ENCODE assay signal across 27 cellular contexts in the genomic region with DNA sequence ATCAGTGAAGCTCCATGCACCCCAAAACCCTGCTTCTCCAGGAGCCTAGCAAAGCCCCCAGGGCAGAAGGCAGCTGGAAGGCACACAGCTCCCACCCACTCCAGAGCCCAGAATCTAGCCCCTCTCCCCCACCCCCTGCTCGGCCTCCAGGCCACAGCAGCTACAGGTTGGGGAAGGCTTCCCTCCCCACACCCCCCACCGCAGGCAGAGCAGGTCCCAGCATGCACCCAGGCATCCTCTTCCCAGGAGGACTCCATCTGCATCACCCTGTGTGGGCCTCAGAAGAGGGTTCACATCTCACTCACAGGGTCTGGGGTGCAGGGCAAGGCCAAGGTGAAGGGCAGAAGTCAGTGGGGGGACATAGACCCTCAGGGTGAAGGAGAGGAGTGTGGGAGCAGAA. TPM values are rescaled to one million over a fixed set of nuclear protein-coding genes. Genes with fewer than 3 reads are reported as not detected.
DNase-seq lines count a peak whose midpoint lies in the region; ATAC-seq, FAIRE-seq and TF ChIP-seq lines count a peak whose summit lies in the region.
"Had no signal": no experiment of that assay in that cellular context is flagged by ENCODE, and none has a peak within 500 bp of the region (broad histone marks: within the 10 kb centered on the region; RNA-seq: fewer than 3 reads in every experiment).

No MANE protein-coding gene starts in this region.

- H3K4me1 ChIP-seq in breast epithelium (peaks cover 9 to 28% of the 10 kb centered on the region in 2 donors), HepG2 (ENCODE audit: insufficient read depth, low read length) (peaks cover 65% of the 10 kb centered on the region), small intestine (ENCODE audit: control insufficient read depth in 2 of 2, insufficient read depth in 1 of 2, low read depth in 1 of 2, low read length in 1 of 2) (peaks cover 4 to 10% of the 10 kb centered on the region in 2 donors)

- H3K27ac ChIP-seq in breast epithelium: peak overlapping the region; percentile 82 to 84
- no peak overlapping the region for H3K27ac ChIP-seq in HepG2 (ENCODE audit: extremely low read length, insufficient read depth, low read length)
- H3K27ac ChIP-seq in small intestine (ENCODE audit: low read depth in 1 of 2, low read length in 1 of 2): peak overlapping the region; percentile 50 to 90
- H3K27ac ChIP-seq: uterus had no signal

- no peak for TF ChIP-seq RAD21 in HepG2 (CRISPR knock-in tag; IDR thresholded peaks at IDR 0.05)

- TF ChIP-seq CTCF in Calu3 (IDR thresholded peaks at IDR 0.05; ENCODE audit: unreplicated experiment) (no peak), breast epithelium (IDR thresholded peaks at IDR 0.05) (no peak), HepG2 (CRISPR knock-in tag; IDR thresholded peaks at IDR 0.05) (no peak)

- BruUV-seq in Calu3 (replicated peaks; lab: Mats Ljungman, UMichigan): no TSS peak
- BruUV-seq in HepG2 (replicated peaks; lab: Mats Ljungman, UMichigan): no TSS peak

- H3K36me3 Mint-ChIP-seq in Calu3 (ENCODE audit: insufficient read depth, unreplicated experiment): peaks cover 73% of the 10 kb centered on the region
- no peaks in the 10 kb centered on the region for H3K36me3 Mint-ChIP-seq in activated CD8-positive, alpha-beta T cell treated with anti-CD3 and anti-CD28 coated beads, Interleukin-2, amount 10 ng/mL, durations not matched to agents 7 days and 5 days (ENCODE audit: low read depth)
- H3K36me3 Mint-ChIP-seq: activated naive CD8-positive, alpha-beta T cell had no signal

- peaks cover 6% of the 10 kb centered on the region for H3K79me2 ChIP-seq in HepG2 (ENCODE audit: insufficient read depth, low read length)

- POLR2A ChIA-PET in HepG2 (lab: Yijun Ruan, JAX): interaction anchor here (0.8 to 12.2 kb wide), 5 partner anchors 10 to 363 kb away, joined by 3 to 390 read pairs (median 14); a partner anchor contains a TSS
- POLR2A ChIA-PET in activated CD8-positive, alpha-beta T cell treated with anti-CD3 and anti-CD28 coated beads, Interleukin-2, amount 10 ng/mL, durations not matched to agents 7 days and 5 days (lab: Charles Lee): interaction anchor here (0.9 to 3.1 kb wide), 3 partner anchors 13 to 70 kb away, joined by 3 to 15 read pairs (median 3); a partner anchor contains a TSS

- H3K27me3 ChIP-seq in breast epithelium (no peaks in the 10 kb centered on the region), HepG2 (ENCODE audit: control insufficient read depth in 1 of 2, insufficient read depth in 2 of 2, low read length in 2 of 2) (no peaks in the 10 kb centered on the region), small intestine (ENCODE audit: control insufficient read depth in 2 of 2, insufficient read depth in 2 of 2, low read length in 2 of 2) (no peaks in the 10 kb centered on the region)
- H3K27me3 ChIP-seq: uterus had no signal

- no peaks in the 10 kb centered on the region for H3K9me3 Mint-ChIP-seq in Calu3 (ENCODE audit: low read depth, unreplicated experiment)
- no peaks in the 10 kb centered on the region for H3K9me3 Mint-ChIP-seq in activated CD8-positive, alpha-beta T cell treated with anti-CD3 and anti-CD28 coated beads, Interleukin-2, amount 10 ng/mL, durations not matched to agents 7 days and 5 days (ENCODE audit: insufficient read depth)

- H3K36me3 ChIP-seq in breast epithelium: no peaks in the 10 kb centered on the region
- peaks cover 0 to 1% of the 10 kb centered on the region in 2 experiments; a peak in 1 of 5 replicates for H3K36me3 ChIP-seq in HepG2 (replicated peaks in 1 of 2; ENCODE audit: control insufficient read depth in 1 of 2, insufficient read depth in 2 of 2, low read length in 2 of 2)
- H3K36me3 ChIP-seq in small intestine (ENCODE audit: control insufficient read depth in 2 of 2, insufficient read depth in 2 of 2, low read length in 2 of 2): no peaks in the 10 kb centered on the region
- H3K36me3 ChIP-seq: uterus had no signal

- in situ Hi-C loops in HepG2 (cut with HindIII; ENCODE audit: extremely low pct_ligation_motif_present, low pct_unique_long_range_greater_than_20kb): no loop called here

- peak overlapping the region; percentile 41; the same call in 1 of the 2 replicates for H3K4me2 ChIP-seq in HepG2 (ENCODE audit: low read depth, low read length)

- no peaks in the 10 kb centered on the region for H4K20me1 ChIP-seq in HepG2 (ENCODE audit: insufficient read depth, low read length)

- no peak overlapping the region for H3K9ac ChIP-seq in HepG2 (ENCODE audit: insufficient read depth, low read depth, low read length)

- H3K27me3 Mint-ChIP-seq in Calu3 (ENCODE audit: unreplicated experiment): no peaks in the 10 kb centered on the region
- H3K27me3 Mint-ChIP-seq in activated CD8-positive, alpha-beta T cell treated with anti-CD3 and anti-CD28 coated beads, Interleukin-2, amount 10 ng/mL, durations not matched to agents 7 days and 5 days (ENCODE audit: low read depth): no peaks in the 10 kb centered on the region
- H3K27me3 Mint-ChIP-seq: activated naive CD8-positive, alpha-beta T cell had no signal

- ATAC-seq in HepG2 (no peak), HG03354 (IDR thresholded peaks at IDR 0.05; ENCODE audit: poor library complexity, severe bottlenecking, unreplicated experiment) (no peak), HG02870 (IDR thresholded peaks at IDR 0.05; ENCODE audit: unreplicated experiment) (no peak)
- no peak for ATAC-seq in activated CD8-positive, alpha-beta T cell treated with anti-CD3 and anti-CD28 coated beads, Interleukin-2, amount 10 ng/mL, durations not matched to agents 7 days and 5 days

- H3K9me3 ChIP-seq in breast epithelium: no peaks in the 10 kb centered on the region
- no peaks in the 10 kb centered on the region for H3K9me3 ChIP-seq in HepG2 (ENCODE audit: low read length)
- H3K9me3 ChIP-seq in small intestine (ENCODE audit: control insufficient read depth, low read depth): no peaks in the 10 kb centered on the region
- H3K9me3 ChIP-seq: uterus had no signal

- intact Hi-C loops in Calu3 (cut with micrococcal nuclease; ENCODE audit: unreplicated experiment) (no loop called here), breast epithelium (cut with DNase I; ENCODE audit: low total_unique reads) (no loop called here), HepG2 (cut with micrococcal nuclease; ENCODE audit: unreplicated experiment) (no loop called here)

- peaks cover 64% of the 10 kb centered on the region for H3K4me1 Mint-ChIP-seq in Calu3 (ENCODE audit: low read depth, unreplicated experiment)
- H3K4me1 Mint-ChIP-seq in activated CD8-positive, alpha-beta T cell treated with anti-CD3 and anti-CD28 coated beads, Interleukin-2, amount 10 ng/mL, durations not matched to agents 7 days and 5 days (ENCODE audit: low read depth): peaks cover 9% of the 10 kb centered on the region

- no peak for TF ChIP-seq EP300 in HepG2 (IDR thresholded peaks at IDR 0.05; ENCODE audit: low read depth in 2 of 2, low read length in 2 of 2)
- no peak for TF ChIP-seq EP300 in HepG2 (CRISPR knock-in tag; IDR thresholded peaks at IDR 0.05; ENCODE audit: borderline replicate concordance)

- H2AFZ ChIP-seq in HepG2 (ENCODE audit: low read length): no peak overlapping the region

- DNase-seq in Calu3: no peak
- DNase-seq in breast epithelium (ENCODE audit: low spot score in 2 of 2): no peak
- no peak for DNase-seq in HepG2 (ENCODE audit: low spot score)
- no peak for DNase-seq in small intestine
- DNase-seq in activated CD8-positive, alpha-beta T cell treated with anti-CD3 and anti-CD28 coated beads, Interleukin-2, amount 10 ng/mL, durations not matched to agents 7 days and 5 days: no peak
- DNase-seq in effector CD4-positive, alpha-beta T cell: no peak
- DNase-seq: activated CD4-positive, alpha-beta T cell treated with anti-CD3 and anti-CD28 coated beads, Interleukin-2, amount 50 U/mL, for 48 hours; foreskin melanocyte; GF-D8; hypothalamus; islet precursor cell; MM.1S; NCI-H1436 treated with DMSO at 0.1 percent for 48 hours; NCI-H774; OCI-M1; stimulated activated naive CD4-positive, alpha-beta T cell; uterus had no signal

- TF ChIP-seq POLR2A in breast epithelium (IDR thresholded peaks at IDR 0.05) (no peak), HepG2 (IDR thresholded peaks at IDR 0.05; ENCODE audit: insufficient read depth in 1 of 2, low read depth in 2 of 2, low read length in 2 of 2) (no peak)

- CTCF ChIA-PET in Calu3 (lab: Charles Lee) (interaction anchor here (0.8 to 9.3 kb wide), 8 partner anchors 9 to 104 kb away, joined by 3 to 99 read pairs (median 10); a partner anchor contains a TSS), HepG2 (lab: Yijun Ruan, JAX; ENCODE audit: low intra/inter-chr PET ratio, low total read pairs) (no interaction called here)
- CTCF ChIA-PET in activated CD8-positive, alpha-beta T cell treated with anti-CD3 and anti-CD28 coated beads, Interleukin-2, amount 10 ng/mL, durations not matched to agents 7 days and 5 days (lab: Charles Lee): interaction anchor here (0.8 to 10.2 kb wide), 8 partner anchors 9 to 106 kb away, joined by 3 to 120 read pairs (median 8); a partner anchor contains a TSS

- peak overlapping the region; percentile 54 for H3K4me3 Mint-ChIP-seq in Calu3 (ENCODE audit: low read depth, unreplicated experiment)
- H3K4me3 Mint-ChIP-seq in activated CD8-positive, alpha-beta T cell treated with anti-CD3 and anti-CD28 coated beads, Interleukin-2, amount 10 ng/mL, durations not matched to agents 7 days and 5 days: no peak overlapping the region
- H3K4me3 Mint-ChIP-seq: activated naive CD8-positive, alpha-beta T cell; CD14-positive monocyte; IgD-negative memory B cell had no signal

- WGBS in HepG2 (ENCODE audit: low lambda C conversion rate): 56% methylated on average over 2 of the region's 2 CpGs
- WGBS in small intestine, 3 donors: 33 to 78% (median 73%) methylated on average over 2 of the region's 2 CpGs

- H3K4me3 ChIP-seq in breast epithelium: peak overlapping the region in 2 of 3 donors; percentile 19 to 57
- no peak overlapping the region for H3K4me3 ChIP-seq in HepG2 (replicated peaks in 1 of 3; ENCODE audit: insufficient read depth in 1 of 3, low read depth in 2 of 3, low read length in 3 of 3)
- H3K4me3 ChIP-seq in small intestine (ENCODE audit: low read depth in 1 of 2, low read length in 2 of 2): peak overlapping the region; percentile 40 to 47
- H3K4me3 ChIP-seq: GM12878, uterus had no signal

- no peak for FAIRE-seq in HepG2 (lab: Jason Lieb, UNC)
- FAIRE-seq in small intestine (lab: Jason Lieb, UNC): no peak
- FAIRE-seq: colon, GM12878 had no signal

- H3K27ac Mint-ChIP-seq in Calu3 (ENCODE audit: unreplicated experiment): peak overlapping the region; percentile 87
- H3K27ac Mint-ChIP-seq in activated CD8-positive, alpha-beta T cell treated with anti-CD3 and anti-CD28 coated beads, Interleukin-2, amount 10 ng/mL, durations not matched to agents 7 days and 5 days: no peak overlapping the region
- H3K27ac Mint-ChIP-seq: activated naive CD8-positive, alpha-beta T cell had no signal

RNA-seq across cellular contexts. Expression of a gene that starts 0.7 kb away (rescaled TPM):
- 74.6 and 106 TPM in 2 replicates for total RNA-seq in Calu3 (2022)
- total RNA-seq in breast epithelium: 10 to 100 TPM in 2 of 3 donors, not detected in 1; 70.1 to 99.2 TPM
- 1.4 and 2.0 TPM in 2 replicates for total RNA-seq in HepG2 (2016; rRNA removed; fragmentation: Illumina TruSeq; extraction: Trizol)
- total RNA-seq in HepG2 (2016; cell fraction: cytosol; rRNA removed; fragmentation: Illumina TruSeq; extraction: Trizol; ENCODE audit: low read depth): 1.2 and 1.6 TPM in 2 replicates
- total RNA-seq in HepG2 (2016; cell fraction: insoluble cytoplasmic fraction; rRNA removed; fragmentation: Illumina TruSeq; extraction: Trizol): 1.8 and 2.4 TPM in 2 replicates
- 2.2 and 2.4 TPM in 2 replicates for total RNA-seq in HepG2 (2016; cell fraction: membrane; rRNA removed; fragmentation: Illumina TruSeq; extraction: Trizol)
- 0.75 and 1.1 TPM in 2 replicates for total RNA-seq in HepG2 (2016; cell fraction: nucleus; rRNA removed; fragmentation: Illumina TruSeq; extraction: Trizol)
- polyA plus RNA-seq in HepG2 (2011; rRNA removed): 7.7 and 10.8 TPM in 2 replicates
- 11.2 and 16.8 TPM in 2 replicates for polyA plus RNA-seq in HepG2 (2011; cell fraction: cytosol; rRNA removed)
- 1.5 and 3.7 TPM in 2 replicates for polyA plus RNA-seq in HepG2 (2011; cell fraction: nucleus; rRNA removed)
- polyA plus RNA-seq in HepG2 (2012): 4.8 and 6.4 TPM in 2 replicates
- 1.8 and 2.7 TPM in 2 replicates for polyA plus RNA-seq in HepG2 (2016; cell fraction: cytosol; fragmentation: Illumina TruSeq; extraction: Trizol; ENCODE audit: low read depth)
- polyA plus RNA-seq in HepG2 (2016; cell fraction: insoluble cytoplasmic fraction; fragmentation: Illumina TruSeq; extraction: Trizol; ENCODE audit: low read depth): 2.4 and 2.9 TPM in 2 replicates
- 3.3 TPM in 2 replicates for polyA plus RNA-seq in HepG2 (2016; cell fraction: membrane; fragmentation: Illumina TruSeq; extraction: Trizol; ENCODE audit: low read depth)
- 1.6 and 2.4 TPM in 2 replicates for polyA plus RNA-seq in HepG2 (2016; cell fraction: nucleus; fragmentation: Illumina TruSeq; extraction: Trizol; ENCODE audit: insufficient read depth, low read depth)
- 2.0 and 23.9 TPM in 2 replicates for polyA minus RNA-seq in HepG2 (2011; rRNA and poly(A)+ RNA removed; ENCODE audit: low replicate concordance)
- polyA minus RNA-seq in HepG2 (2011; cell fraction: cytosol; rRNA and poly(A)+ RNA removed): 1.5 and 2.7 TPM in 2 replicates
- polyA minus RNA-seq in HepG2 (2011; cell fraction: nucleus; rRNA and poly(A)+ RNA removed): not detected in 2 replicates
- 100 to 1,000 TPM; 356 to 952 (median 764) TPM for polyA plus RNA-seq in small intestine
- total RNA-seq in activated CD8-positive, alpha-beta T cell treated with anti-CD3 and anti-CD28 coated beads, Interleukin-2, amount 10 ng/mL, durations not matched to agents 7 days and 5 days: not detected
- total RNA-seq: H4; mononuclear cell; T-helper 2 cell treated with Interferon-gamma antibody and Interleukin-4, amounts not matched to agents 100 ng/mL and 5 ng/mL, for 36 hours had no signal
- polyA plus RNA-seq: CD14-positive monocyte, IgD-negative memory B cell had no signal

RNA-seq across cellular contexts. Expression of a gene that starts 2.5 kb away (rescaled TPM):
- 247 and 255 TPM in 2 replicates for total RNA-seq in Calu3 (2022)
- 100 to 1,000 TPM in 2 of 3 donors, 10 to 100 TPM in 1; 52.0 to 154 (median 102) TPM for total RNA-seq in breast epithelium
- total RNA-seq in HepG2 (2016; rRNA removed; fragmentation: Illumina TruSeq; extraction: Trizol): 46.0 and 51.2 TPM in 2 replicates
- total RNA-seq in HepG2 (2016; cell fraction: cytosol; rRNA removed; fragmentation: Illumina TruSeq; extraction: Trizol; ENCODE audit: low read depth): 35.2 and 50.8 TPM in 2 replicates
- 46.0 and 49.1 TPM in 2 replicates for total RNA-seq in HepG2 (2016; cell fraction: insoluble cytoplasmic fraction; rRNA removed; fragmentation: Illumina TruSeq; extraction: Trizol)
- 64.5 and 88.0 TPM in 2 replicates for total RNA-seq in HepG2 (2016; cell fraction: membrane; rRNA removed; fragmentation: Illumina TruSeq; extraction: Trizol)
- total RNA-seq in HepG2 (2016; cell fraction: nucleus; rRNA removed; fragmentation: Illumina TruSeq; extraction: Trizol): 17.2 and 18.5 TPM in 2 replicates
- 195 and 203 TPM in 2 replicates for polyA plus RNA-seq in HepG2 (2011; rRNA removed)
- polyA plus RNA-seq in HepG2 (2011; cell fraction: cytosol; rRNA removed): 207 and 257 TPM in 2 replicates
- polyA plus RNA-seq in HepG2 (2011; cell fraction: nucleus; rRNA removed): 63.0 and 64.5 TPM in 2 replicates
- 50.0 and 61.9 TPM in 2 replicates for polyA plus RNA-seq in HepG2 (2012)
- 56.0 and 73.0 TPM in 2 replicates for polyA plus RNA-seq in HepG2 (2016; cell fraction: cytosol; fragmentation: Illumina TruSeq; extraction: Trizol; ENCODE audit: low read depth)
- 58.3 and 61.2 TPM in 2 replicates for polyA plus RNA-seq in HepG2 (2016; cell fraction: insoluble cytoplasmic fraction; fragmentation: Illumina TruSeq; extraction: Trizol; ENCODE audit: low read depth)
- 82.4 and 91.4 TPM in 2 replicates for polyA plus RNA-seq in HepG2 (2016; cell fraction: membrane; fragmentation: Illumina TruSeq; extraction: Trizol; ENCODE audit: low read depth)
- polyA plus RNA-seq in HepG2 (2016; cell fraction: nucleus; fragmentation: Illumina TruSeq; extraction: Trizol; ENCODE audit: insufficient read depth, low read depth): 34.9 and 35.7 TPM in 2 replicates
- polyA minus RNA-seq in HepG2 (2011; rRNA and poly(A)+ RNA removed; ENCODE audit: low replicate concordance): 116 and 347 TPM in 2 replicates
- polyA minus RNA-seq in HepG2 (2011; cell fraction: cytosol; rRNA and poly(A)+ RNA removed): 41.2 and 43.1 TPM in 2 replicates
- polyA minus RNA-seq in HepG2 (2011; cell fraction: nucleus; rRNA and poly(A)+ RNA removed): 31.9 and 35.2 TPM in 2 replicates
- polyA plus RNA-seq in small intestine: 100 to 1,000 TPM; 275 to 389 (median 355) TPM
- not detected for total RNA-seq in activated CD8-positive, alpha-beta T cell treated with anti-CD3 and anti-CD28 coated beads, Interleukin-2, amount 10 ng/mL, durations not matched to agents 7 days and 5 days
- total RNA-seq: mononuclear cell; T-helper 2 cell treated with Interferon-gamma antibody and Interleukin-4, amounts not matched to agents 100 ng/mL and 5 ng/mL, for 36 hours had no signal
- polyA plus RNA-seq: CD14-positive monocyte, IgD-negative memory B cell had no signal

RNA-seq across cellular contexts. Expression of a gene that starts 11.9 kb away (rescaled TPM):
- total RNA-seq in Calu3 (2022) (104 and 117 TPM in 2 replicates), breast epithelium (100 to 1,000 TPM; 163 to 221 (median 198) TPM), HepG2 (2016; rRNA removed; fragmentation: Illumina TruSeq; extraction: Trizol) (89.5 and 115 TPM in 2 replicates)
- 78.4 and 101 TPM in 2 replicates for total RNA-seq in HepG2 (2016; cell fraction: cytosol; rRNA removed; fragmentation: Illumina TruSeq; extraction: Trizol; ENCODE audit: low read depth)
- 101 and 125 TPM in 2 replicates for total RNA-seq in HepG2 (2016; cell fraction: insoluble cytoplasmic fraction; rRNA removed; fragmentation: Illumina TruSeq; extraction: Trizol)
- total RNA-seq in HepG2 (2016; cell fraction: membrane; rRNA removed; fragmentation: Illumina TruSeq; extraction: Trizol): 88.5 and 93.4 TPM in 2 replicates
- 30.0 and 35.1 TPM in 2 replicates for total RNA-seq in HepG2 (2016; cell fraction: nucleus; rRNA removed; fragmentation: Illumina TruSeq; extraction: Trizol)
- polyA plus RNA-seq in HepG2 (2011; rRNA removed) (172 TPM in 2 replicates), small intestine (100 to 1,000 TPM in 2 of 3 donors, 10 to 100 TPM in 1; 50.1 to 132 (median 106) TPM)
- 139 and 163 TPM in 2 replicates for polyA plus RNA-seq in HepG2 (2011; cell fraction: cytosol; rRNA removed)
- polyA plus RNA-seq in HepG2 (2011; cell fraction: nucleus; rRNA removed): 32.1 and 42.4 TPM in 2 replicates
- polyA plus RNA-seq in HepG2 (2012): 56.6 and 75.4 TPM in 2 replicates
- 82.7 and 114 TPM in 2 replicates for polyA plus RNA-seq in HepG2 (2016; cell fraction: cytosol; fragmentation: Illumina TruSeq; extraction: Trizol; ENCODE audit: low read depth)
- polyA plus RNA-seq in HepG2 (2016; cell fraction: insoluble cytoplasmic fraction; fragmentation: Illumina TruSeq; extraction: Trizol; ENCODE audit: low read depth): 106 and 116 TPM in 2 replicates
- polyA plus RNA-seq in HepG2 (2016; cell fraction: membrane; fragmentation: Illumina TruSeq; extraction: Trizol; ENCODE audit: low read depth): 65.7 and 84.0 TPM in 2 replicates
- polyA plus RNA-seq in HepG2 (2016; cell fraction: nucleus; fragmentation: Illumina TruSeq; extraction: Trizol; ENCODE audit: insufficient read depth, low read depth): 50.7 and 51.1 TPM in 2 replicates
- polyA minus RNA-seq in HepG2 (2011; rRNA and poly(A)+ RNA removed; ENCODE audit: low replicate concordance): 42.6 and 182 TPM in 2 replicates
- 11.7 and 13.7 TPM in 2 replicates for polyA minus RNA-seq in HepG2 (2011; cell fraction: cytosol; rRNA and poly(A)+ RNA removed)
- 6.7 and 6.8 TPM in 2 replicates for polyA minus RNA-seq in HepG2 (2011; cell fraction: nucleus; rRNA and poly(A)+ RNA removed)
- 1 to 10 TPM; 6.2 to 7.0 TPM for total RNA-seq in activated CD8-positive, alpha-beta T cell treated with anti-CD3 and anti-CD28 coated beads, Interleukin-2, amount 10 ng/mL, durations not matched to agents 7 days and 5 days

RNA-seq across cellular contexts. Expression of a gene that starts 12.8 kb away (rescaled TPM):
- total RNA-seq in Calu3 (2022) (not detected in 2 replicates), breast epithelium (10 to 100 TPM in 2 of 3 donors, 1 to 10 TPM in 1; 6.1 to 40.0 (median 28.5) TPM), HepG2 (2016; rRNA removed; fragmentation: Illumina TruSeq; extraction: Trizol) (120 and 151 TPM in 2 replicates)
- total RNA-seq in HepG2 (2016; cell fraction: cytosol; rRNA removed; fragmentation: Illumina TruSeq; extraction: Trizol; ENCODE audit: low read depth): 28.0 and 35.5 TPM in 2 replicates
- total RNA-seq in HepG2 (2016; cell fraction: insoluble cytoplasmic fraction; rRNA removed; fragmentation: Illumina TruSeq; extraction: Trizol): 119 and 133 TPM in 2 replicates
- 48.1 and 56.1 TPM in 2 replicates for total RNA-seq in HepG2 (2016; cell fraction: membrane; rRNA removed; fragmentation: Illumina TruSeq; extraction: Trizol)
- 54.6 and 59.6 TPM in 2 replicates for total RNA-seq in HepG2 (2016; cell fraction: nucleus; rRNA removed; fragmentation: Illumina TruSeq; extraction: Trizol)
- polyA plus RNA-seq in HepG2 (2011; rRNA removed) (238 and 251 TPM in 2 replicates), small intestine (10 to 100 TPM in 1 of 3 donors, 1 to 10 TPM in 2; 2.9 to 13.5 (median 4.0) TPM)
- polyA plus RNA-seq in HepG2 (2011; cell fraction: cytosol; rRNA removed): 339 and 395 TPM in 2 replicates
- 68.2 and 87.5 TPM in 2 replicates for polyA plus RNA-seq in HepG2 (2011; cell fraction: nucleus; rRNA removed)
- 109 and 178 TPM in 2 replicates for polyA plus RNA-seq in HepG2 (2012)
- 100 and 132 TPM in 2 replicates for polyA plus RNA-seq in HepG2 (2016; cell fraction: cytosol; fragmentation: Illumina TruSeq; extraction: Trizol; ENCODE audit: low read depth)
- polyA plus RNA-seq in HepG2 (2016; cell fraction: insoluble cytoplasmic fraction; fragmentation: Illumina TruSeq; extraction: Trizol; ENCODE audit: low read depth): 381 and 401 TPM in 2 replicates
- polyA plus RNA-seq in HepG2 (2016; cell fraction: membrane; fragmentation: Illumina TruSeq; extraction: Trizol; ENCODE audit: low read depth): 143 and 156 TPM in 2 replicates
- 222 and 236 TPM in 2 replicates for polyA plus RNA-seq in HepG2 (2016; cell fraction: nucleus; fragmentation: Illumina TruSeq; extraction: Trizol; ENCODE audit: insufficient read depth, low read depth)
- 3.5 and 272 TPM in 2 replicates for polyA minus RNA-seq in HepG2 (2011; rRNA and poly(A)+ RNA removed; ENCODE audit: low replicate concordance)
- polyA minus RNA-seq in HepG2 (2011; cell fraction: cytosol; rRNA and poly(A)+ RNA removed): 102 and 128 TPM in 2 replicates
- polyA minus RNA-seq in HepG2 (2011; cell fraction: nucleus; rRNA and poly(A)+ RNA removed): 35.0 and 41.2 TPM in 2 replicates
- total RNA-seq in activated CD8-positive, alpha-beta T cell treated with anti-CD3 and anti-CD28 coated beads, Interleukin-2, amount 10 ng/mL, durations not matched to agents 7 days and 5 days: not detected
- total RNA-seq: GM12878; mononuclear cell; T-helper 2 cell treated with Interferon-gamma antibody and Interleukin-4, amounts not matched to agents 100 ng/mL and 5 ng/mL, for 36 hours had no signal
- polyA plus RNA-seq: CD14-positive monocyte, IgD-negative memory B cell had no signal

RNA-seq across cellular contexts. Expression of a gene that starts 18.5 kb away (rescaled TPM):
- total RNA-seq in Calu3 (2022): 93.7 and 100 TPM in 2 replicates
- 100 to 1,000 TPM in 1 of 3 donors, 10 to 100 TPM in 2; 37.1 to 112 (median 71.8) TPM for total RNA-seq in breast epithelium
- total RNA-seq in HepG2 (2016; rRNA removed; fragmentation: Illumina TruSeq; extraction: Trizol): 35.4 and 38.0 TPM in 2 replicates
- total RNA-seq in HepG2 (2016; cell fraction: cytosol; rRNA removed; fragmentation: Illumina TruSeq; extraction: Trizol; ENCODE audit: low read depth): 14.3 and 17.0 TPM in 2 replicates
- total RNA-seq in HepG2 (2016; cell fraction: insoluble cytoplasmic fraction; rRNA removed; fragmentation: Illumina TruSeq; extraction: Trizol): 34.0 and 41.6 TPM in 2 replicates
- total RNA-seq in HepG2 (2016; cell fraction: membrane; rRNA removed; fragmentation: Illumina TruSeq; extraction: Trizol): 24.6 and 26.6 TPM in 2 replicates
- 60.5 and 67.4 TPM in 2 replicates for total RNA-seq in HepG2 (2016; cell fraction: nucleus; rRNA removed; fragmentation: Illumina TruSeq; extraction: Trizol)
- polyA plus RNA-seq in HepG2 (2011; rRNA removed): 47.1 and 51.9 TPM in 2 replicates
- 33.6 and 37.2 TPM in 2 replicates for polyA plus RNA-seq in HepG2 (2011; cell fraction: cytosol; rRNA removed)
- 57.8 and 64.5 TPM in 2 replicates for polyA plus RNA-seq in HepG2 (2011; cell fraction: nucleus; rRNA removed)
- polyA plus RNA-seq in HepG2 (2012): 40.9 and 49.6 TPM in 2 replicates
- 11.0 and 11.5 TPM in 2 replicates for polyA plus RNA-seq in HepG2 (2016; cell fraction: cytosol; fragmentation: Illumina TruSeq; extraction: Trizol; ENCODE audit: low read depth)
- 59.9 and 65.3 TPM in 2 replicates for polyA plus RNA-seq in HepG2 (2016; cell fraction: insoluble cytoplasmic fraction; fragmentation: Illumina TruSeq; extraction: Trizol; ENCODE audit: low read depth)
- 17.8 and 18.3 TPM in 2 replicates for polyA plus RNA-seq in HepG2 (2016; cell fraction: membrane; fragmentation: Illumina TruSeq; extraction: Trizol; ENCODE audit: low read depth)
- 108 TPM in 2 replicates for polyA plus RNA-seq in HepG2 (2016; cell fraction: nucleus; fragmentation: Illumina TruSeq; extraction: Trizol; ENCODE audit: insufficient read depth, low read depth)
- polyA minus RNA-seq in HepG2 (2011; rRNA and poly(A)+ RNA removed; ENCODE audit: low replicate concordance): 34.2 and 56.3 TPM in 2 replicates
- polyA minus RNA-seq in HepG2 (2011; cell fraction: cytosol; rRNA and poly(A)+ RNA removed): 16.0 and 16.8 TPM in 2 replicates
- 134 and 152 TPM in 2 replicates for polyA minus RNA-seq in HepG2 (2011; cell fraction: nucleus; rRNA and poly(A)+ RNA removed)
- 10 to 100 TPM; 40.3 to 54.4 (median 44.5) TPM for polyA plus RNA-seq in small intestine
- 10 to 100 TPM; 81.9 to 82.0 TPM for total RNA-seq in activated CD8-positive, alpha-beta T cell treated with anti-CD3 and anti-CD28 coated beads, Interleukin-2, amount 10 ng/mL, durations not matched to agents 7 days and 5 days

Comparison
In these comparisons a context has a peak if more than half of its experiments do, and no peak if none do; other contexts are left out.
1. H3K4me3 ChIP-seq: peak in breast epithelium (2 of 3) and small intestine (2 of 2); none in HepG2 (0 of 3).
2. RNA of a gene that starts 2.5 kb away (total RNA-seq): 247 to 255 TPM in Calu3, 52.0 to 154 TPM in breast epithelium and 17.2 to 88.0 TPM in HepG2; not detected in activated CD8-positive, alpha-beta T cell treated with anti-CD3 and anti-CD28 coated beads, Interleukin-2, amount 10 ng/mL, durations not matched to agents 7 days and 5 days; every median in the first group is over 10 times any median in the second.